ENCODE assay signal across 34 cellular contexts in genomic region chr7:46912692-46913091, GRCh38.
"Had no signal": no experiment of that assay in that cellular context is flagged by ENCODE, and none has a peak within 500 bp of the region (broad histone marks: within the 10 kb centered on the region; RNA-seq: fewer than 3 reads in every experiment).

No MANE protein-coding gene starts in this region.

- DNase-seq: Karpas-422, Kasumi-1, MG63, MM.1S, MV-4-11, NCI-H1048, NCI-H1092, NCI-H1092 treated with DMSO at 0.1 percent for 48 hours, NCI-H1105, NCI-H1105 treated with DMSO at 0.1 percent for 48 hours, NCI-H1417, NCI-H1417 treated with DMSO at 0.1 percent for 48 hours, NCI-H1436, NCI-H1436 treated with DMSO at 0.1 percent for 48 hours, NCI-H146, NCI-H1694, NCI-H1694 treated with DMSO at 0.1 percent for 48 hours, NCI-H187, NCI-H187 treated with DMSO at 0.1 percent for 48 hours, NCI-H1930, NCI-H2029, NCI-H2029 treated with DMSO at 0.1 percent for 48 hours, NCI-H2081, NCI-H2081 treated with DMSO at 0.1 percent for 48 hours, NCI-H2107, NCI-H2171, NCI-H2171 treated with DMSO at 0.1 percent for 48 hours, NCI-H2227 treated with DMSO at 0.1 percent for 48 hours, NCI-H226, NCI-H345, NCI-H446, NCI-H446 treated with DMSO at 0.1 percent for 48 hours, NCI-H510A had no signal

- H3K4me3 ChIP-seq: MG63 had no signal

- H3K36me3 ChIP-seq: MG63 had no signal

- H3K9me3 ChIP-seq: MG63 had no signal

- H3K27me3 ChIP-seq: MG63 had no signal

- H3K4me2 ChIP-seq: KMS-11 had no signal

- H3K9ac ChIP-seq: KMS-11 had no signal

- H3K27ac ChIP-seq: KMS-11 had no signal
